In genomic region chr12:115648463-115648862, GRCh38 we compare ENCODE assay signal across 22 cellular contexts.
DNase-seq lines count a peak whose midpoint lies in the region; ATAC-seq, FAIRE-seq and TF ChIP-seq lines count a peak whose summit lies in the region.
"Had no signal": no experiment of that assay in that cellular context is flagged by ENCODE, and none has a peak within 500 bp of the region (broad histone marks: within the 10 kb centered on the region; RNA-seq: fewer than 3 reads in every experiment).

No MANE protein-coding gene starts in this region.

- H3K4me2 ChIP-seq in HepG2 (ENCODE audit: low read depth, low read length): no peak overlapping the region
- H3K4me2 ChIP-seq: BLaER1 had no signal

- intact Hi-C loops in HepG2 (cut with micrococcal nuclease; ENCODE audit: unreplicated experiment): no loop called here
- intact Hi-C loops in right lobe of liver (cut with DNase I): no loop called here

- no peak overlapping the region for H2AFZ ChIP-seq in HepG2 (ENCODE audit: low read length)

- no TSS peak for BruUV-seq in HepG2 (replicated peaks; lab: Mats Ljungman, UMichigan)

- H3K4me1 ChIP-seq in HepG2 (ENCODE audit: insufficient read depth, low read length) (peaks cover 24% of the 10 kb centered on the region), right lobe of liver (no peaks in the 10 kb centered on the region), foreskin keratinocyte (no peaks in the 10 kb centered on the region)
- H3K4me1 ChIP-seq: BLaER1 had no signal

- DNase-seq in HepG2 (ENCODE audit: low spot score) (peak; percentile 3), right lobe of liver (no peak), bronchial epithelial cell (ENCODE audit: low read depth) (peak; percentile 38), foreskin keratinocyte (peak; percentile 32 to 66), DMS53 (lab: John Stamatoyannopoulos, UW) (no peak), GM10266 (ENCODE audit: extremely low spot score) (no peak)
- DNase-seq in effector CD8-positive, alpha-beta T cell (lab: John Stamatoyannopoulos, UW): no peak
- no peak for DNase-seq in stimulated activated naive B cell treated with anti-CD40 and anti-IgM and Interleukin-4, amounts not matched to agents 10 μg/mL and 1 μg/mL and 100 μg/mL, for 72 hours
- DNase-seq: CD4-positive, alpha-beta memory T cell; DMS153; EL; H7; HFFc6; NCI-H1105; NCI-H1694; NCI-H82; RPMI8226; SHP77 treated with DMSO at 0.1 percent for 48 hours had no signal

- no peaks in the 10 kb centered on the region for H3K9me3 ChIP-seq in HepG2 (ENCODE audit: low read length)
- H3K9me3 ChIP-seq in right lobe of liver: no peaks in the 10 kb centered on the region
- H3K9me3 ChIP-seq: BLaER1 had no signal

- H3K27me3 ChIP-seq in HepG2 (ENCODE audit: control insufficient read depth in 1 of 2, insufficient read depth in 2 of 2, low read length in 2 of 2): peaks cover 2 to 5% of the 10 kb centered on the region in 2 experiments; a peak in 3 of 5 replicates
- no peaks in the 10 kb centered on the region for H3K27me3 ChIP-seq in right lobe of liver
- no peaks in the 10 kb centered on the region for H3K27me3 ChIP-seq in bronchial epithelial cell (ENCODE audit: control insufficient read depth, insufficient read depth, low read length)
- H3K27me3 ChIP-seq in foreskin keratinocyte: peaks cover 4% of the 10 kb centered on the region
- H3K27me3 ChIP-seq: BLaER1 had no signal

- no peak overlapping the region for H3K9ac ChIP-seq in HepG2 (ENCODE audit: insufficient read depth, low read depth, low read length)
- H3K9ac ChIP-seq: BLaER1 had no signal

- no peaks in the 10 kb centered on the region for H3K36me3 Mint-ChIP-seq in stimulated activated naive B cell treated with anti-CD40 and anti-IgM and Interleukin-4, amounts not matched to agents 10 μg/mL and 1 μg/mL and 100 μg/mL, for 72 hours
- H3K36me3 Mint-ChIP-seq: CD4-positive, alpha-beta memory T cell had no signal

- peaks cover 3 to 9% of the 10 kb centered on the region in 2 donors for H3K9me3 Mint-ChIP-seq in stimulated activated naive B cell treated with anti-CD40 and anti-IgM and Interleukin-4, amounts not matched to agents 10 μg/mL and 1 μg/mL and 100 μg/mL, for 72 hours
- H3K9me3 Mint-ChIP-seq: HFFc6 had no signal

- no peaks in the 10 kb centered on the region for H3K79me2 ChIP-seq in HepG2 (ENCODE audit: insufficient read depth, low read length)

- TF ChIP-seq RAD21 in HepG2 (CRISPR knock-in tag; IDR thresholded peaks at IDR 0.05): no peak

- TF ChIP-seq EP300 in HepG2 (IDR thresholded peaks at IDR 0.05; ENCODE audit: low read depth in 2 of 2, low read length in 2 of 2) (no peak), HepG2 (CRISPR knock-in tag; IDR thresholded peaks at IDR 0.05; ENCODE audit: borderline replicate concordance) (no peak)

- in situ Hi-C loops in HepG2 (cut with HindIII; ENCODE audit: extremely low pct_ligation_motif_present, low pct_unique_long_range_greater_than_20kb): no loop called here

- FAIRE-seq in HepG2 (lab: Jason Lieb, UNC) (no peak), bronchial epithelial cell (lab: Jason Lieb, UNC) (no peak)
- FAIRE-seq: GM12891, GM18507 had no signal

- H3K36me3 ChIP-seq in HepG2 (replicated peaks in 1 of 2; ENCODE audit: control insufficient read depth in 1 of 2, insufficient read depth in 2 of 2, low read length in 2 of 2) (no peaks in the 10 kb centered on the region), right lobe of liver (no peaks in the 10 kb centered on the region), bronchial epithelial cell (ENCODE audit: control insufficient read depth, insufficient read depth, low read length) (no peaks in the 10 kb centered on the region)
- H3K36me3 ChIP-seq: BLaER1 had no signal

- ATAC-seq in HepG2 (no peak), right lobe of liver (no peak), foreskin keratinocyte (no peak)
- ATAC-seq in stimulated activated naive B cell treated with anti-CD40 and anti-IgM and Interleukin-4, amounts not matched to agents 10 μg/mL and 1 μg/mL and 100 μg/mL, for 72 hours (replicated peaks): no peak
- ATAC-seq: SK-N-SH treated with all-trans-retinoic acid at 6 μM for 48 hours had no signal

- H4K20me1 ChIP-seq in HepG2 (ENCODE audit: insufficient read depth, low read length): no peaks in the 10 kb centered on the region
- H4K20me1 ChIP-seq: BLaER1 had no signal

- TF ChIP-seq CTCF in HepG2 (CRISPR knock-in tag; IDR thresholded peaks at IDR 0.05) (no peak), right lobe of liver (IDR thresholded peaks at IDR 0.05) (no peak), bronchial epithelial cell (IDR thresholded peaks at IDR 0.05; ENCODE audit: insufficient read depth, low read length, severe bottlenecking) (no peak), foreskin keratinocyte (conservative IDR thresholded peaks at IDR 0.05) (no peak), GM10266 (IDR thresholded peaks at IDR 0.05; ENCODE audit: control insufficient read depth, insufficient read depth, low read depth, missing control alignments) (no peak)

- H3K4me1 Mint-ChIP-seq in stimulated activated naive B cell treated with anti-CD40 and anti-IgM and Interleukin-4, amounts not matched to agents 10 μg/mL and 1 μg/mL and 100 μg/mL, for 72 hours: no peaks in the 10 kb centered on the region
- H3K4me1 Mint-ChIP-seq: CD4-positive, alpha-beta memory T cell had no signal

- H3K4me3 ChIP-seq in HepG2 (replicated peaks in 1 of 3; ENCODE audit: insufficient read depth in 1 of 3, low read depth in 2 of 3, low read length in 3 of 3) (no peak overlapping the region), right lobe of liver (no peak overlapping the region), bronchial epithelial cell (ENCODE audit: low read depth, low read length) (no peak overlapping the region)
- H3K4me3 ChIP-seq: BLaER1 had no signal

- WGBS in HepG2 (ENCODE audit: low lambda C conversion rate): 0% methylated on average over 1 of the region's 1 CpG
- 9% methylated on average over 1 of the region's 1 CpG for WGBS in right lobe of liver (ENCODE audit: insufficient coverage, low coverage, low lambda C conversion rate, missing lambda C conversion rate)

- no peak overlapping the region for H3K4me3 Mint-ChIP-seq in stimulated activated naive B cell treated with anti-CD40 and anti-IgM and Interleukin-4, amounts not matched to agents 10 μg/mL and 1 μg/mL and 100 μg/mL, for 72 hours
- H3K4me3 Mint-ChIP-seq: CD4-positive, alpha-beta memory T cell; HFFc6 had no signal

- H3K27ac Mint-ChIP-seq in stimulated activated naive B cell treated with anti-CD40 and anti-IgM and Interleukin-4, amounts not matched to agents 10 μg/mL and 1 μg/mL and 100 μg/mL, for 72 hours: no peak overlapping the region
- H3K27ac Mint-ChIP-seq: CD4-positive, alpha-beta memory T cell; HFFc6 had no signal

- TF ChIP-seq POLR2A in HepG2 (IDR thresholded peaks at IDR 0.05; ENCODE audit: insufficient read depth in 1 of 2, low read depth in 2 of 2, low read length in 2 of 2) (no peak), right lobe of liver (IDR thresholded peaks at IDR 0.05) (no peak)

- H3K27me3 Mint-ChIP-seq in stimulated activated naive B cell treated with anti-CD40 and anti-IgM and Interleukin-4, amounts not matched to agents 10 μg/mL and 1 μg/mL and 100 μg/mL, for 72 hours: peaks cover 10 to 12% of the 10 kb centered on the region in 2 donors
- H3K27me3 Mint-ChIP-seq: CD4-positive, alpha-beta memory T cell had no signal

- CTCF ChIA-PET in HepG2 (lab: Yijun Ruan, JAX; ENCODE audit: low intra/inter-chr PET ratio, low total read pairs): no interaction called here

- POLR2A ChIA-PET in HepG2 (lab: Yijun Ruan, JAX): no interaction called here

- H3K27ac ChIP-seq in HepG2 (ENCODE audit: extremely low read length, insufficient read depth, low read length): no peak overlapping the region
- H3K27ac ChIP-seq in right lobe of liver: no peak overlapping the region
- H3K27ac ChIP-seq in foreskin keratinocyte: no peak overlapping the region
- H3K27ac ChIP-seq: BLaER1 had no signal

TF ChIP-seq in HepG2, 621 proteins besides CTCF, POLR2A, EP300 and RAD21:
- TF ChIP-seq TBP (CRISPR knock-in tag; IDR thresholded peaks at IDR 0.05) (no peak), CEBPG (CRISPR knock-in tag; IDR thresholded peaks at IDR 0.05) (peak; percentile 18; the same call in 1 of the 2 replicates), SALL2 (CRISPR knock-in tag; IDR thresholded peaks at IDR 0.05) (no peak), CEBPB (IDR thresholded peaks at IDR 0.05; ENCODE audit: borderline replicate concordance, low read depth, low read length) (peak; percentile 74), ZNF710 (CRISPR knock-in tag; IDR thresholded peaks at IDR 0.05; ENCODE audit: borderline replicate concordance) (0 out of 2 replicates have a peak, but pooled peaks have one; percentile 35), SOX5 (CRISPR knock-in tag; IDR thresholded peaks at IDR 0.05; ENCODE audit: borderline replicate concordance) (peak; percentile 20; the same call in 1 of the 2 replicates), SOX13 (IDR thresholded peaks at IDR 0.05) (no peak), SOX13 (CRISPR knock-in tag; conservative IDR thresholded peaks at IDR 0.05 in 1 of 2, IDR thresholded peaks at IDR 0.05 in 1 of 2) (peak in 1 of 2 experiments; percentile 37; a peak in 1 of 4 replicates)
TF ChIP-seq in HepG2: peak in this region for 5.

Comparison
In these comparisons a context has a peak if more than half of its experiments do, and no peak if none do; other contexts are left out.
1. DNase-seq: peak in HepG2 (single experiment), bronchial epithelial cell (single experiment) and foreskin keratinocyte (2 of 2); none in right lobe of liver (0 of 3), effector CD8-positive, alpha-beta T cell (single experiment), stimulated activated naive B cell treated with anti-CD40 and anti-IgM and Interleukin-4, amounts not matched to agents 10 μg/mL and 1 μg/mL and 100 μg/mL, for 72 hours (single experiment), DMS53 (single experiment) and GM10266 (single experiment).